18 cellular contexts compared by ENCODE assay signal in genomic region chr14:90621205-90621600, GRCh38.
"Had no signal": no experiment of that assay in that cellular context is flagged by ENCODE, and none has a peak within 500 bp of the region (broad histone marks: within the 10 kb centered on the region; RNA-seq: fewer than 3 reads in every experiment).

No MANE protein-coding gene starts in this region.

- H3K27me3 ChIP-seq: gastrocnemius medialis, neural progenitor cell, right atrium auricular region, sigmoid colon, stomach, testis, tibial artery, vagina had no signal

- H3K4me1 ChIP-seq: prostate gland had no signal

- H2AFZ ChIP-seq: neural progenitor cell had no signal

- H3K36me3 ChIP-seq: neural progenitor cell, prostate gland, right atrium auricular region, tibial artery, vagina had no signal

- H3K9me3 ChIP-seq: gastrocnemius medialis, prostate gland, right atrium auricular region, sigmoid colon, stomach, testis, tibial artery, vagina had no signal

- H3K9ac ChIP-seq: neural progenitor cell had no signal

- H3K4me2 ChIP-seq: neural progenitor cell had no signal

- DNase-seq: effector CD4-positive, alpha-beta T cell; foreskin fibroblast; gastrocnemius medialis; naive thymus-derived CD4-positive, alpha-beta T cell; sigmoid colon; stimulated activated CD4-positive, alpha-beta T cell treated with anti-CD3 and anti-CD28 coated beads, Interleukin-2, amount 100 ng/mL, for 24 hours; stimulated activated CD4-positive, alpha-beta T cell treated with anti-CD3 and anti-CD28 coated beads, Interleukin-4, amount 100 ng/mL, for 24 hours; stimulated activated naive CD4-positive, alpha-beta T cell treated with Interleukin-2 at 50 U/mL for 16 hours; stomach; testis; tibial artery had no signal

- H3K27ac ChIP-seq: coronary artery, epithelial cell of prostate, neural progenitor cell, prostate gland, right atrium auricular region, sigmoid colon, stomach, testis, tibial artery, vagina had no signal

- H3K4me3 ChIP-seq: coronary artery, gastrocnemius medialis, lung, neural progenitor cell, prostate gland, right atrium auricular region, sigmoid colon, stomach, testis, tibial artery, vagina had no signal
